1 cellular context compared by ENCODE assay signal in genomic region chr4:3789587-3789986, GRCh38.
TF ChIP-seq lines count a peak whose summit lies in the region.

No MANE protein-coding gene starts in this region.

TF ChIP-seq in H1, 55 proteins besides CTCF, POLR2A, EP300 and RAD21:
- TF ChIP-seq SUZ12 (IDR thresholded peaks at IDR 0.05; ENCODE audit: low read length) (no peak), PHF8 (conservative IDR thresholded peaks at IDR 0.05; ENCODE audit: low read depth, low read length) (no peak), EZH2 (IDR thresholded peaks at IDR 0.05; ENCODE audit: low read depth, low read length, severe bottlenecking) (no peak)
